In the genomic region with DNA sequence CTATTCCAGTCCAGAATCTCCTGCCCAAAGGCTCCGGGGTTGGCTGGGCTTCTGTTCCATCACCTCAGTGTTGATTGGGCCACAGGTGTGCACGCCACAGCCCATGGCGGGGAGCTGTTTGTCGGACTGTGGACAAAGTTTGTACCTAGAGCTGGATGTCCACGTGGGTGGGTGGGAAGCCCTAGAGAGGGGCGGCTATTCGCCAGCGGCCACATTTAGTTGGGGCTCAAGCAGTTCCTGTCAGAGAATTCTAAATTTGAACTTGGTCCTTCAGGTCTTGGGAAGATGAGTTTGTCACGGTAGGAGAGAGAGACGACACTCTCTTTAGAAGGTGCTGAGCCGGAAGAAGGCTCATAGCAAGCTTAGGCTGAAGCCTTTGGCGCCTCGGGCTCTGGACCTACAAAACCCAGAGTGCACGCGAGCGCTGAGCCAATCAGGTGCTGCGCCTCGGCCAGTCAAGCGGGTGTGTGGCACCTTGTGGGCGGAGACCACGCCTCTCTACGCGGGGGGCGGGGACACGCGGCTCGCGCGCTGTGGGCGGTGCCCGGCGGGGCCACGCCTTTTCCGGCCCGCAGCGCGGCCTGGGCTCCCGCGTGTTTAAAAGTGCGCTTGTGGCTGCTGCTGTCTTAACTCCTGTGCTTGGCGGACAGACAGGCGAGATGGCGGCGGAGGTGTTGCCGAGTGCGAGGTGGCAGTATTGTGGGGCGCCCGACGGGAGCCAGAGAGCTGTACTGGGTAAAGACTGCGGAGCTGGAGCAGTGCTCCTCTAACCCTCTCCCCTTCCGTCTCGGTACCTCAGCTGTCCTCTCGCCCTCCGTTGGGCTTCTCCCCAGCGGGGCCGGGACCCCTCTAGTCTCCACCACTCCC, we compare ENCODE assay signal across 1 cellular context.
TF ChIP-seq lines count a peak whose summit lies in the region.

A gene with protein sequence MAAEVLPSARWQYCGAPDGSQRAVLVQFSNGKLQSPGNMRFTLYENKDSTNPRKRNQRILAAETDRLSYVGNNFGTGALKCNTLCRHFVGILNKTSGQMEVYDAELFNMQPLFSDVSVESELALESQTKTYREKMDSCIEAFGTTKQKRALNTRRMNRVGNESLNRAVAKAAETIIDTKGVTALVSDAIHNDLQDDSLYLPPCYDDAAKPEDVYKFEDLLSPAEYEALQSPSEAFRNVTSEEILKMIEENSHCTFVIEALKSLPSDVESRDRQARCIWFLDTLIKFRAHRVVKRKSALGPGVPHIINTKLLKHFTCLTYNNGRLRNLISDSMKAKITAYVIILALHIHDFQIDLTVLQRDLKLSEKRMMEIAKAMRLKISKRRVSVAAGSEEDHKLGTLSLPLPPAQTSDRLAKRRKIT (plus strand): TSS at position 560 of the 867 bp plus-strand sequence. CDS start 100 bp downstream, at position 660.

TF ChIP-seq in WTC11, 78 proteins besides CTCF, POLR2A, EP300 and RAD21 (continued from another document and continues in another):
- TF ChIP-seq, protein P1, sequence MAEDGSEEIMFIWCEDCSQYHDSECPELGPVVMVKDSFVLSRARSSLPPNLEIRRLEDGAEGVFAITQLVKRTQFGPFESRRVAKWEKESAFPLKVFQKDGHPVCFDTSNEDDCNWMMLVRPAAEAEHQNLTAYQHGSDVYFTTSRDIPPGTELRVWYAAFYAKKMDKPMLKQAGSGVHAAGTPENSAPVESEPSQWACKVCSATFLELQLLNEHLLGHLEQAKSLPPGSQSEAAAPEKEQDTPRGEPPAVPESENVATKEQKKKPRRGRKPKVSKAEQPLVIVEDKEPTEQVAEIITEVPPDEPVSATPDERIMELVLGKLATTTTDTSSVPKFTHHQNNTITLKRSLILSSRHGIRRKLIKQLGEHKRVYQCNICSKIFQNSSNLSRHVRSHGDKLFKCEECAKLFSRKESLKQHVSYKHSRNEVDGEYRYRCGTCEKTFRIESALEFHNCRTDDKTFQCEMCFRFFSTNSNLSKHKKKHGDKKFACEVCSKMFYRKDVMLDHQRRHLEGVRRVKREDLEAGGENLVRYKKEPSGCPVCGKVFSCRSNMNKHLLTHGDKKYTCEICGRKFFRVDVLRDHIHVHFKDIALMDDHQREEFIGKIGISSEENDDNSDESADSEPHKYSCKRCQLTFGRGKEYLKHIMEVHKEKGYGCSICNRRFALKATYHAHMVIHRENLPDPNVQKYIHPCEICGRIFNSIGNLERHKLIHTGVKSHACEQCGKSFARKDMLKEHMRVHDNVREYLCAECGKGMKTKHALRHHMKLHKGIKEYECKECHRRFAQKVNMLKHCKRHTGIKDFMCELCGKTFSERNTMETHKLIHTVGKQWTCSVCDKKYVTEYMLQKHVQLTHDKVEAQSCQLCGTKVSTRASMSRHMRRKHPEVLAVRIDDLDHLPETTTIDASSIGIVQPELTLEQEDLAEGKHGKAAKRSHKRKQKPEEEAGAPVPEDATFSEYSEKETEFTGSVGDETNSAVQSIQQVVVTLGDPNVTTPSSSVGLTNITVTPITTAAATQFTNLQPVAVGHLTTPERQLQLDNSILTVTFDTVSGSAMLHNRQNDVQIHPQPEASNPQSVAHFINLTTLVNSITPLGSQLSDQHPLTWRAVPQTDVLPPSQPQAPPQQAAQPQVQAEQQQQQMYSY (CRISPR knock-in tag; IDR thresholded peaks at IDR 0.05), result no peak
- TF ChIP-seq ZNF396 (CRISPR knock-in tag; IDR thresholded peaks at IDR 0.05; ENCODE audit: borderline replicate concordance) (no peak), CREB1 (CRISPR knock-in tag; IDR thresholded peaks at IDR 0.05) (no peak), HMGA2 (CRISPR knock-in tag; IDR thresholded peaks at IDR 0.05) (no peak), TEAD1 (CRISPR knock-in tag; IDR thresholded peaks at IDR 0.05) (no peak), ZNF219 (CRISPR knock-in tag; IDR thresholded peaks at IDR 0.05; ENCODE audit: borderline replicate concordance) (no peak), IRF2 (CRISPR knock-in tag; IDR thresholded peaks at IDR 0.05; ENCODE audit: borderline replicate concordance, low read depth) (no peak), ZNF121 (CRISPR knock-in tag; IDR thresholded peaks at IDR 0.05) (no peak), TCF7 (CRISPR knock-in tag; IDR thresholded peaks at IDR 0.05; ENCODE audit: low read depth) (no peak), ATF1 (CRISPR knock-in tag; IDR thresholded peaks at IDR 0.05) (no peak), EMX1 (CRISPR knock-in tag; IDR thresholded peaks at IDR 0.05) (no peak), CREM (CRISPR knock-in tag; IDR thresholded peaks at IDR 0.05) (peak; percentile 71; the same call in 1 of the 2 replicates), ZNF416 (CRISPR knock-in tag; IDR thresholded peaks at IDR 0.05) (no peak), NR1H2 (CRISPR knock-in tag; IDR thresholded peaks at IDR 0.05) (no peak), JAZF1 (CRISPR knock-in tag; IDR thresholded peaks at IDR 0.05) (no peak), ESRRA (CRISPR knock-in tag; IDR thresholded peaks at IDR 0.05; ENCODE audit: borderline replicate concordance) (no peak), ZNF317 (CRISPR knock-in tag; IDR thresholded peaks at IDR 0.05; ENCODE audit: borderline replicate concordance, low read depth) (no peak), OVOL2 (CRISPR knock-in tag; IDR thresholded peaks at IDR 0.05; ENCODE audit: borderline replicate concordance) (no peak), GRHL2 (CRISPR knock-in tag; IDR thresholded peaks at IDR 0.05; ENCODE audit: insufficient replicate concordance, severe bottlenecking) (no peak), MXD4 (CRISPR knock-in tag; IDR thresholded peaks at IDR 0.05; ENCODE audit: borderline replicate concordance) (no peak), NFYB (CRISPR knock-in tag; conservative IDR thresholded peaks at IDR 0.05; ENCODE audit: low read depth) (peak; percentile 68), CBFB (CRISPR knock-in tag; IDR thresholded peaks at IDR 0.05; ENCODE audit: low read depth) (no peak)
- TF ChIP-seq, protein P2, sequence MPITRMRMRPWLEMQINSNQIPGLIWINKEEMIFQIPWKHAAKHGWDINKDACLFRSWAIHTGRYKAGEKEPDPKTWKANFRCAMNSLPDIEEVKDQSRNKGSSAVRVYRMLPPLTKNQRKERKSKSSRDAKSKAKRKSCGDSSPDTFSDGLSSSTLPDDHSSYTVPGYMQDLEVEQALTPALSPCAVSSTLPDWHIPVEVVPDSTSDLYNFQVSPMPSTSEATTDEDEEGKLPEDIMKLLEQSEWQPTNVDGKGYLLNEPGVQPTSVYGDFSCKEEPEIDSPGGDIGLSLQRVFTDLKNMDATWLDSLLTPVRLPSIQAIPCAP (CRISPR knock-in tag; IDR thresholded peaks at IDR 0.05), result no peak
- TF ChIP-seq, protein P3, sequence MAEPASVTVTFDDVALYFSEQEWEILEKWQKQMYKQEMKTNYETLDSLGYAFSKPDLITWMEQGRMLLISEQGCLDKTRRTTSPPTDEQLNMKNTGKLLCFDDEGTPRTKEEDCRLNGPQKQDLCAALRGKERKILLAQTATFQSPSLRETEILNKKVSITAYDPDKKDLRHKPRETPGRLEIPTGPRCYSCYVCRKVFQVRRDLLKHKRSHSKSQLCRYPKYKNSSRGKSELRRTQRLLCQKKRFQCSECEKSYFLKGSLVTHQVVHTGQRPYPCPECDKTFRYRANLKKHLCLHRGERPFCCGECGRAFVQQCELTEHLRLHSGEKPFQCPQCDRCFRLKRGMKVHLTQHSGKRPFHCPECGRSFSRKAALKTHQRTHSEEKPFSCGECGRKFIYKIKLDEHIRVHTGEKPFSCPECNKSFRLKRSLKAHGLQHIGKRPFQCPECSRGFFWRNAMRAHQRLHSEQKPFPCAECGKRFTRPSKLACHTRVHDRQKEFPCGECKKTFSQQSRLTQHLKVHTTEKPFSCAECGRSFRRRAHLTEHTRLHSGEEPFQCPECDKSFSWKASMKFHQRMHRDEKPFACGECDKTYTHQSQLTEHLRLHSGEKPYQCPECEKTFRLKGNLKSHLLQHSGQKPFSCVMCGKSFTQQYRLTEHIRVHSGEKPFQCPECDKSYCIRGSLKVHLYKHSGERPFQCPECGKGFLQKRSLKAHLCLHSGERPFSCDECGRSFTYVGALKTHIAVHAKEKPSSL (CRISPR knock-in tag; conservative IDR thresholded peaks at IDR 0.05), result no peak
- TF ChIP-seq, protein P4, sequence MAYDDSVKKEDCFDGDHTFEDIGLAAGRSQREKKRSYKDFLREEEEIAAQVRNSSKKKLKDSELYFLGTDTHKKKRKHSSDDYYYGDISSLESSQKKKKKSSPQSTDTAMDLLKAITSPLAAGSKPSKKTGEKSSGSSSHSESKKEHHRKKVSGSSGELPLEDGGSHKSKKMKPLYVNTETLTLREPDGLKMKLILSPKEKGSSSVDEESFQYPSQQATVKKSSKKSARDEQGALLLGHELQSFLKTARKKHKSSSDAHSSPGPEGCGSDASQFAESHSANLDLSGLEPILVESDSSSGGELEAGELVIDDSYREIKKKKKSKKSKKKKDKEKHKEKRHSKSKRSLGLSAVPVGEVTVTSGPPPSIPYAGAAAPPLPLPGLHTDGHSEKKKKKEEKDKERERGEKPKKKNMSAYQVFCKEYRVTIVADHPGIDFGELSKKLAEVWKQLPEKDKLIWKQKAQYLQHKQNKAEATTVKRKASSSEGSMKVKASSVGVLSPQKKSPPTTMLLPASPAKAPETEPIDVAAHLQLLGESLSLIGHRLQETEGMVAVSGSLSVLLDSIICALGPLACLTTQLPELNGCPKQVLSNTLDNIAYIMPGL (CRISPR knock-in tag; IDR thresholded peaks at IDR 0.05), result no peak
- TF ChIP-seq, protein P5, sequence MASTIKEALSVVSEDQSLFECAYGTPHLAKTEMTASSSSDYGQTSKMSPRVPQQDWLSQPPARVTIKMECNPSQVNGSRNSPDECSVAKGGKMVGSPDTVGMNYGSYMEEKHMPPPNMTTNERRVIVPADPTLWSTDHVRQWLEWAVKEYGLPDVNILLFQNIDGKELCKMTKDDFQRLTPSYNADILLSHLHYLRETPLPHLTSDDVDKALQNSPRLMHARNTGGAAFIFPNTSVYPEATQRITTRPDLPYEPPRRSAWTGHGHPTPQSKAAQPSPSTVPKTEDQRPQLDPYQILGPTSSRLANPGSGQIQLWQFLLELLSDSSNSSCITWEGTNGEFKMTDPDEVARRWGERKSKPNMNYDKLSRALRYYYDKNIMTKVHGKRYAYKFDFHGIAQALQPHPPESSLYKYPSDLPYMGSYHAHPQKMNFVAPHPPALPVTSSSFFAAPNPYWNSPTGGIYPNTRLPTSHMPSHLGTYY (CRISPR knock-in tag; IDR thresholded peaks at IDR 0.05), result no peak
- TF ChIP-seq, protein P6, sequence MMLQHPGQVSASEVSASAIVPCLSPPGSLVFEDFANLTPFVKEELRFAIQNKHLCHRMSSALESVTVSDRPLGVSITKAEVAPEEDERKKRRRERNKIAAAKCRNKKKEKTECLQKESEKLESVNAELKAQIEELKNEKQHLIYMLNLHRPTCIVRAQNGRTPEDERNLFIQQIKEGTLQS (CRISPR knock-in tag; conservative IDR thresholded peaks at IDR 0.05), result no peak
- TF ChIP-seq, protein P7, sequence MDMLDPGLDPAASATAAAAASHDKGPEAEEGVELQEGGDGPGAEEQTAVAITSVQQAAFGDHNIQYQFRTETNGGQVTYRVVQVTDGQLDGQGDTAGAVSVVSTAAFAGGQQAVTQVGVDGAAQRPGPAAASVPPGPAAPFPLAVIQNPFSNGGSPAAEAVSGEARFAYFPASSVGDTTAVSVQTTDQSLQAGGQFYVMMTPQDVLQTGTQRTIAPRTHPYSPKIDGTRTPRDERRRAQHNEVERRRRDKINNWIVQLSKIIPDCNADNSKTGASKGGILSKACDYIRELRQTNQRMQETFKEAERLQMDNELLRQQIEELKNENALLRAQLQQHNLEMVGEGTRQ (CRISPR knock-in tag; IDR thresholded peaks at IDR 0.05), result peak; percentile 84
- TF ChIP-seq, protein P8, sequence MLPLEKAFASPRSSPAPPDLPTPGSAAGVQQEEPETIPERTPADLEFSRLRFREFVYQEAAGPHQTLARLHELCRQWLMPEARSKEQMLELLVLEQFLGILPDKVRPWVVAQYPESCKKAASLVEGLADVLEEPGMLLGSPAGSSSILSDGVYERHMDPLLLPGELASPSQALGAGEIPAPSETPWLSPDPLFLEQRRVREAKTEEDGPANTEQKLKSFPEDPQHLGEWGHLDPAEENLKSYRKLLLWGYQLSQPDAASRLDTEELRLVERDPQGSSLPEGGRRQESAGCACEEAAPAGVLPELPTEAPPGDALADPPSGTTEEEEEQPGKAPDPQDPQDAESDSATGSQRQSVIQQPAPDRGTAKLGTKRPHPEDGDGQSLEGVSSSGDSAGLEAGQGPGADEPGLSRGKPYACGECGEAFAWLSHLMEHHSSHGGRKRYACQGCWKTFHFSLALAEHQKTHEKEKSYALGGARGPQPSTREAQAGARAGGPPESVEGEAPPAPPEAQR (CRISPR knock-in tag; IDR thresholded peaks at IDR 0.05), result no peak
- TF ChIP-seq, protein P9, sequence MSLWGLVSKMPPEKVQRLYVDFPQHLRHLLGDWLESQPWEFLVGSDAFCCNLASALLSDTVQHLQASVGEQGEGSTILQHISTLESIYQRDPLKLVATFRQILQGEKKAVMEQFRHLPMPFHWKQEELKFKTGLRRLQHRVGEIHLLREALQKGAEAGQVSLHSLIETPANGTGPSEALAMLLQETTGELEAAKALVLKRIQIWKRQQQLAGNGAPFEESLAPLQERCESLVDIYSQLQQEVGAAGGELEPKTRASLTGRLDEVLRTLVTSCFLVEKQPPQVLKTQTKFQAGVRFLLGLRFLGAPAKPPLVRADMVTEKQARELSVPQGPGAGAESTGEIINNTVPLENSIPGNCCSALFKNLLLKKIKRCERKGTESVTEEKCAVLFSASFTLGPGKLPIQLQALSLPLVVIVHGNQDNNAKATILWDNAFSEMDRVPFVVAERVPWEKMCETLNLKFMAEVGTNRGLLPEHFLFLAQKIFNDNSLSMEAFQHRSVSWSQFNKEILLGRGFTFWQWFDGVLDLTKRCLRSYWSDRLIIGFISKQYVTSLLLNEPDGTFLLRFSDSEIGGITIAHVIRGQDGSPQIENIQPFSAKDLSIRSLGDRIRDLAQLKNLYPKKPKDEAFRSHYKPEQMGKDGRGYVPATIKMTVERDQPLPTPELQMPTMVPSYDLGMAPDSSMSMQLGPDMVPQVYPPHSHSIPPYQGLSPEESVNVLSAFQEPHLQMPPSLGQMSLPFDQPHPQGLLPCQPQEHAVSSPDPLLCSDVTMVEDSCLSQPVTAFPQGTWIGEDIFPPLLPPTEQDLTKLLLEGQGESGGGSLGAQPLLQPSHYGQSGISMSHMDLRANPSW (CRISPR knock-in tag; conservative IDR thresholded peaks at IDR 0.05; ENCODE audit: low read depth), result no peak
- TF ChIP-seq, protein P10, sequence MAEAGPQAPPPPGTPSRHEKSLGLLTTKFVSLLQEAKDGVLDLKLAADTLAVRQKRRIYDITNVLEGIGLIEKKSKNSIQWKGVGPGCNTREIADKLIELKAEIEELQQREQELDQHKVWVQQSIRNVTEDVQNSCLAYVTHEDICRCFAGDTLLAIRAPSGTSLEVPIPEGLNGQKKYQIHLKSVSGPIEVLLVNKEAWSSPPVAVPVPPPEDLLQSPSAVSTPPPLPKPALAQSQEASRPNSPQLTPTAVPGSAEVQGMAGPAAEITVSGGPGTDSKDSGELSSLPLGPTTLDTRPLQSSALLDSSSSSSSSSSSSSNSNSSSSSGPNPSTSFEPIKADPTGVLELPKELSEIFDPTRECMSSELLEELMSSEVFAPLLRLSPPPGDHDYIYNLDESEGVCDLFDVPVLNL (CRISPR knock-in tag; IDR thresholded peaks at IDR 0.05; ENCODE audit: borderline replicate concordance, low read depth), result no peak
- TF ChIP-seq, protein P11, sequence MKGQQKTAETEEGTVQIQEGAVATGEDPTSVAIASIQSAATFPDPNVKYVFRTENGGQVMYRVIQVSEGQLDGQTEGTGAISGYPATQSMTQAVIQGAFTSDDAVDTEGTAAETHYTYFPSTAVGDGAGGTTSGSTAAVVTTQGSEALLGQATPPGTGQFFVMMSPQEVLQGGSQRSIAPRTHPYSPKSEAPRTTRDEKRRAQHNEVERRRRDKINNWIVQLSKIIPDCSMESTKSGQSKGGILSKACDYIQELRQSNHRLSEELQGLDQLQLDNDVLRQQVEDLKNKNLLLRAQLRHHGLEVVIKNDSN (CRISPR knock-in tag; IDR thresholded peaks at IDR 0.05), result peak; percentile 82
